In the genomic region with DNA sequence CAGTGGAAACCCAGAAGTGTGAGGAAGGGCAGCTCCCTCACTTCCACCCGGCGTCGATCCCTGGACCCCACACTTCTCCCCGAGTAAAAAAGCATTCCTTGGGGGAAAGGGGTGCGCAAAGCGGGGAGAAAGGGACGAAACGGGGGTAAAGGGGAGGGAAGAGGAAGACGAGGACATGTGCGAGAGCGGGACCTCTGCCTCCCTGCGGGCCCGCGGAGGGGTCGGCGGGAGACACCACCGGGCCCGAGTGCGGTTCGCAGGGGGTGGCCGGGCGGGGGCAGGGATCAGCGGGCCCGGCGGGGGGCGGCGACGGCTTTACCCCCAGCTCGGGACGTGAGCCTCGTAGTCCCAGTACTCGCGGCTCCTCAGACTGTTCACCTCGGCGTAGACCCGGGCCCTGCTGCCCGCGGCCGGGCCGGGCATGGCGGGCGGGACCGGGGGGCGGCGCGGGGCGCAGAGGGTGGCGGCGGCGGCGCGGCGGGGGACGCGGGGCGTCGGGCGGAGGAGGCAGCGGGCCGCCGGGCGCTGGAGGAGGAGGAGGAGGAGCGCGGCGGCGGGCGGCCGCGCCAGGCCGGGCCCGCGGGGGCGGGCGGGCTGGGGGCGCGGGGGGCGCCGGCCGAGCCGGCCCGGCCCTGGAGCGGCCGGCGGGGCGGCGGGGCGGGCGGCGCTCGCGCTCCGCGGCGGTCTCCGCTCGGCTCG, we compare ENCODE assay signal across 8 cellular contexts. TPM values are rescaled to one million over a fixed set of nuclear protein-coding genes. Genes with fewer than 3 reads are reported as not detected.
A peak's percentile ranks its signal among the peaks of the same experiment; 100 is the strongest.
DNase-seq lines count a peak whose midpoint lies in the region; ATAC-seq, FAIRE-seq and TF ChIP-seq lines count a peak whose summit lies in the region.

No MANE protein-coding gene starts in this region.

- DNase-seq in HTR-8/SVneo (ENCODE audit: insufficient read length, low spot score) (peak; percentile 17), ascending aorta (ENCODE audit: low spot score in 2 of 2) (no peak), kidney (no peak), suprapubic skin (ENCODE audit: low spot score in 2 of 2) (no peak), Ammon's horn (ENCODE audit: low spot score) (no peak), NCI-H2107 treated with DMSO at 0.1 percent for 48 hours (lab: John Stamatoyannopoulos, UW; ENCODE audit: unreplicated experiment) (no peak)

- no peak for TF ChIP-seq EP300 in suprapubic skin (IDR thresholded peaks at IDR 0.05)

- no peaks in the 10 kb centered on the region for H3K27me3 ChIP-seq in ascending aorta
- no peaks in the 10 kb centered on the region for H3K27me3 ChIP-seq in suprapubic skin

- H3K9me3 ChIP-seq in ascending aorta (no peaks in the 10 kb centered on the region), kidney (ENCODE audit: control insufficient read depth in 1 of 2, low read length in 2 of 2) (no peaks in the 10 kb centered on the region), suprapubic skin (no peaks in the 10 kb centered on the region)

- TF ChIP-seq POLR2A in suprapubic skin (IDR thresholded peaks at IDR 0.05): no peak

- under 1% methylated on average over 17 of the region's 97 CpGs for whole genome bisulfite sequencing in suprapubic skin

- peaks cover 9 to 31% of the 10 kb centered on the region in 2 donors for H3K36me3 ChIP-seq in ascending aorta
- H3K36me3 ChIP-seq in kidney (ENCODE audit: control insufficient read depth in 1 of 2, insufficient read depth in 2 of 2, low read length in 2 of 2): peaks cover 7% of the 10 kb centered on the region in 2 donors
- peaks cover 23% of the 10 kb centered on the region for H3K36me3 ChIP-seq in suprapubic skin

- no peak for TF ChIP-seq CTCF in C4-2B (conservative IDR thresholded peaks at IDR 0.05)
- TF ChIP-seq CTCF in ascending aorta (IDR thresholded peaks at IDR 0.05): no peak
- no peak for TF ChIP-seq CTCF in kidney (IDR thresholded peaks at IDR 0.05; ENCODE audit: borderline replicate concordance, extremely low read depth, insufficient read depth)
- no peak for TF ChIP-seq CTCF in suprapubic skin (IDR thresholded peaks at IDR 0.05)

- H3K27ac ChIP-seq in C4-2B (peak overlapping the region; percentile 69), ascending aorta (peak overlapping the region in 1 of 2 donors; percentile 15), kidney (ENCODE audit: low read depth in 2 of 2, low read length in 2 of 2) (no peak overlapping the region), suprapubic skin (peak overlapping the region; percentile 30)

- H3K4me1 ChIP-seq in ascending aorta (peaks cover 6% of the 10 kb centered on the region in 2 donors), kidney (ENCODE audit: control insufficient read depth in 1 of 2, insufficient read depth in 1 of 2, low read depth in 1 of 2, low read length in 2 of 2) (peaks cover 0 to 7% of the 10 kb centered on the region in 2 donors), suprapubic skin (peaks cover 21% of the 10 kb centered on the region)

- H3K9ac ChIP-seq in kidney (ENCODE audit: low read length in 2 of 2): peak overlapping the region; percentile 42 to 74

- FAIRE-seq in HTR-8/SVneo (lab: Jason Lieb, UNC): no peak
- FAIRE-seq in kidney (lab: Jason Lieb, UNC): no peak

- intact Hi-C loops in ascending aorta (cut with DNase I) (loop anchor here (2.0 to 5.0 kb wide), 2 partner anchors 70 to 173 kb away; a partner anchor contains a TSS), kidney (cut with DNase I) (no loop called here)

- H3K4me3 ChIP-seq in ascending aorta (peak overlapping the region; percentile 61 to 93), kidney (ENCODE audit: low read length in 2 of 2) (peak overlapping the region; percentile 70 to 85), suprapubic skin (peak overlapping the region; percentile 80)

- ATAC-seq in GM19397 (IDR thresholded peaks at IDR 0.05; ENCODE audit: unreplicated experiment): peak; percentile 19

RNA-seq across cellular contexts. Expression of a gene that starts 0.4 kb away (rescaled TPM):
- 14.5 TPM for total RNA-seq in ascending aorta
- total RNA-seq in kidney: 55.3 TPM
- 26.7 TPM for polyA plus RNA-seq in kidney (ENCODE audit: insufficient read depth, low read depth, low replicate concordance)
- total RNA-seq in suprapubic skin: 100 to 1,000 TPM in 1 of 4 donors, 10 to 100 TPM in 3; 53.3 to 112 (median 70.0) TPM

Comparison
In these comparisons a context has a peak if more than half of its experiments do, and no peak if none do; other contexts are left out.
1. H3K27ac ChIP-seq: peak in C4-2B (single experiment) and suprapubic skin (single experiment); none in kidney (0 of 2).
2. Peak in every context shown above with its lines, with median percentiles within 50 percentile points of each other: H3K4me3 ChIP-seq.